Comparison of ENCODE assay signal across 1 cellular context in genomic region chr15:93110502-93111040, GRCh38.
TF ChIP-seq lines count a peak whose summit lies in the region.

No MANE protein-coding gene starts in this region.

TF ChIP-seq in GM23338, 12 proteins besides CTCF, POLR2A, EP300 and RAD21 (continued from another document):
- TF ChIP-seq POLR2AphosphoS5 (IDR thresholded peaks at IDR 0.05; ENCODE audit: low read depth) (no peak), NANOG (IDR thresholded peaks at IDR 0.05; ENCODE audit: borderline replicate concordance) (no peak), EZH2 (IDR thresholded peaks at IDR 0.05; ENCODE audit: low read depth, unreplicated experiment) (no peak), STAT1 (IDR thresholded peaks at IDR 0.05; ENCODE audit: unreplicated experiment) (no peak)
- TF ChIP-seq, protein P1, sequence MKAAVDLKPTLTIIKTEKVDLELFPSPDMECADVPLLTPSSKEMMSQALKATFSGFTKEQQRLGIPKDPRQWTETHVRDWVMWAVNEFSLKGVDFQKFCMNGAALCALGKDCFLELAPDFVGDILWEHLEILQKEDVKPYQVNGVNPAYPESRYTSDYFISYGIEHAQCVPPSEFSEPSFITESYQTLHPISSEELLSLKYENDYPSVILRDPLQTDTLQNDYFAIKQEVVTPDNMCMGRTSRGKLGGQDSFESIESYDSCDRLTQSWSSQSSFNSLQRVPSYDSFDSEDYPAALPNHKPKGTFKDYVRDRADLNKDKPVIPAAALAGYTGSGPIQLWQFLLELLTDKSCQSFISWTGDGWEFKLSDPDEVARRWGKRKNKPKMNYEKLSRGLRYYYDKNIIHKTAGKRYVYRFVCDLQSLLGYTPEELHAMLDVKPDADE (IDR thresholded peaks at IDR 0.05) = no peak
